ENCODE assay signal across 15 cellular contexts in the genomic region with DNA sequence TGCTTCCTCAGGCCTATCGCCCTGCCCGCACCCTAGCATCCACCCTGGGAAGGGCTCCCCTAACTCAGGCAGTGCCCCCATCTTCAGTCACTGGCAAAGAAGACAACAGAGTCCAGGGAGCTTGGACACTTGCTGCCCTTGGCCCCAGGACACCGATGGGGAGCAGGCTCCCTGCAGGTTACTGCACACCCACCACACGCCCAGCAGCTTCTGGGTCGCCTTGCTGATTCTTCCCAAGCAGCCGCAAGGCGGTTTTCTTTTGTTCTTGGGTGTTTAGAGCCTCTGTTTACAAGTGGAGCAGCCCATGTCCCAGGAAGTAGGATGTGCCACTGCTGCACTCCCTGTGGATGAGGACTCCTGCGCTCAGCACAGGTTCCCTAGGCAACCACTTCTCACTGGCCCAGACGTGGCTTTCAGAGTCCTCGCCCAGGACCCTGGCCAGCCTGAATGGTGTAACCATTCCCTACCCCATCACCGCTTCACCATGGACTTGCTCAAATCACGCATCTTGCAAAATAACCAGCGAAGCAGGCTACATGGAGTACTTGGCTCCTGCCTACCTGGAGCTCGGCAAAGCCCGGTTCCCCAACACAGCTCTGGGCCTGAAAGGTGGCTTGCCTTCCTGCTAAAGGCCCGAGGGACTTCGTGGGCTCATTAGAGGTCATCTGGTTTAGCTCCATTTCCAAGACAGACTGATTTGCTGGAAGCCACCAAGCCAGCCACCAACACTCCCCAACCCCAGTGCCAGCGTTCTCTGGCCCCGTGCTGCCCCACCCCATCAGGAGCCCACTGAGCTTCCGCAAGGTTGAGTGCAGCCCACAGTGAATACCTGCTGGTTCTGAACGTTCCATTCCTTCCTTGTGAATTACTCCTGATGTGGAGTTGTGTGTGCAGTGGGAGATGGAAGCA. TPM values are rescaled to one million over a fixed set of nuclear protein-coding genes. Genes with fewer than 3 reads are reported as not detected.
DNase-seq lines count a peak whose midpoint lies in the region; ATAC-seq, FAIRE-seq and TF ChIP-seq lines count a peak whose summit lies in the region.
"Had no signal": no experiment of that assay in that cellular context is flagged by ENCODE, and none has a peak within 500 bp of the region (broad histone marks: within the 10 kb centered on the region; RNA-seq: fewer than 3 reads in every experiment).

No MANE protein-coding gene starts in this region.

- ATAC-seq in activated naive CD4-positive, alpha-beta T cell treated with anti-CD3 and anti-CD28 coated beads, Interleukin-2, amount 50 U/mL, for 72 hours = no peak
- ATAC-seq in stimulated activated naive B cell treated with anti-CD40 and anti-IgM and Interleukin-4, amounts not matched to agents 10 μg/mL and 1 μg/mL and 100 μg/mL, for 72 hours (replicated peaks) = no peak
- no peak for ATAC-seq in GM19328 (IDR thresholded peaks at IDR 0.05; ENCODE audit: unreplicated experiment)
- ATAC-seq: right cardiac atrium had no signal

- no peak for TF ChIP-seq CTCF in HL-60 (IDR thresholded peaks at IDR 0.05; ENCODE audit: insufficient read depth, low read length)
- TF ChIP-seq CTCF in H1 (IDR thresholded peaks at IDR 0.05; ENCODE audit: control extremely low read depth in 1 of 3, insufficient read depth in 1 of 3, low read depth in 1 of 3, low read length in 3 of 3) = no peak

- no peak overlapping the region for H3K18ac ChIP-seq in H1 (ENCODE audit: extremely low read depth, low read length)

- no peak overlapping the region for H4K5ac ChIP-seq in H1 (ENCODE audit: insufficient read length, low read depth, low read length)

- H2BK12ac ChIP-seq in H1 (ENCODE audit: low read depth, low read length) = no peak overlapping the region

- H3K14ac ChIP-seq in H1 (ENCODE audit: insufficient read length) = no peak overlapping the region

- POLR2A ChIA-PET in H1 (lab: Charles Lee; ENCODE audit: partially characterized antibody) = interaction anchor here (1.7 to 2.1 kb wide), 2 partner anchors 10 to 14 kb away, joined by 5 to 9 read pairs; no protein-coding TSS in a partner anchor

- H3K9me3 Mint-ChIP-seq in activated naive CD4-positive, alpha-beta T cell treated with anti-CD3 and anti-CD28 coated beads, Interleukin-2, amount 50 U/mL, for 72 hours = no peaks in the 10 kb centered on the region
- H3K9me3 Mint-ChIP-seq in stimulated activated naive B cell treated with anti-CD40 and anti-IgM and Interleukin-4, amounts not matched to agents 10 μg/mL and 1 μg/mL and 100 μg/mL, for 72 hours = no peaks in the 10 kb centered on the region
- no peaks in the 10 kb centered on the region for H3K9me3 Mint-ChIP-seq in activated CD4-positive, alpha-beta T cell treated with anti-CD3 and anti-CD28 coated beads, Interleukin-2, amount 10 ng/mL, durations not matched to agents 24 days and 14 days
- H3K9me3 Mint-ChIP-seq: CD8-positive, alpha-beta memory T cell had no signal

- H3K27ac ChIP-seq in HL-60 (replicated peaks) = peak overlapping the region; percentile 10; the same call in 1 of the 2 replicates
- H3K27ac ChIP-seq in H1 (ENCODE audit: low read depth, low read length) = no peak overlapping the region

- H3K23ac ChIP-seq in H1 (ENCODE audit: insufficient read length) = no peak overlapping the region

- peaks cover 0 to 4% (median 0%) of the 10 kb centered on the region in 4 experiments; a peak in 1 of 7 replicates for H3K4me1 ChIP-seq in H1 (replicated peaks in 1 of 4; ENCODE audit: control insufficient read depth in 3 of 4, insufficient read depth in 4 of 4, low read length in 3 of 4)
- H3K4me1 ChIP-seq: breast epithelium had no signal

- no peak for FAIRE-seq in H1 (lab: Jason Lieb, UNC)

- peaks cover 13 to 30% of the 10 kb centered on the region in 2 experiments for H4K20me1 ChIP-seq in H1 (replicated peaks in 1 of 2; ENCODE audit: control insufficient read depth in 1 of 2, insufficient read depth in 2 of 2, low read length in 2 of 2)

- H2BK5ac ChIP-seq in H1 (ENCODE audit: low read depth, low read length) = peak overlapping the region; percentile 60; the same call in 1 of the 2 replicates

- H3K4me3 Mint-ChIP-seq in stimulated activated naive B cell treated with anti-CD40 and anti-IgM and Interleukin-4, amounts not matched to agents 10 μg/mL and 1 μg/mL and 100 μg/mL, for 72 hours = no peak overlapping the region
- no peak overlapping the region for H3K4me3 Mint-ChIP-seq in activated CD4-positive, alpha-beta T cell treated with anti-CD3 and anti-CD28 coated beads, Interleukin-2, amount 10 ng/mL, durations not matched to agents 24 days and 14 days

- peak overlapping the region; percentile 45; the same call in 1 of the 2 replicates for H4K8ac ChIP-seq in H1 (ENCODE audit: extremely low read depth, insufficient read depth, low read length)

- H3K4me3 ChIP-seq in HL-60 (replicated peaks; ENCODE audit: insufficient read depth, low read length) (no peak overlapping the region), H1 (ENCODE audit: extremely low read depth in 1 of 4, insufficient read depth in 2 of 4, low read depth in 3 of 4, low read length in 4 of 4) (no peak overlapping the region)
- H3K4me3 ChIP-seq: breast epithelium had no signal

- CTCF ChIA-PET in H1 (lab: Charles Lee; ENCODE audit: partially characterized antibody) = interaction anchor here (0.7 to 1.6 kb wide), 6 partner anchors 9 to 61 kb away, joined by 3 read pairs; no protein-coding TSS in a partner anchor

- no peaks in the 10 kb centered on the region for H3K9me3 ChIP-seq in H1 (ENCODE audit: insufficient read depth in 2 of 2, low read depth in 1 of 2, low read length in 1 of 2)
- H3K9me3 ChIP-seq: breast epithelium had no signal

- peaks cover 9 to 28% (median 18%) of the 10 kb centered on the region in 4 experiments for H3K36me3 ChIP-seq in H1 (ENCODE audit: control insufficient read depth in 2 of 4, insufficient read depth in 4 of 4, low read length in 3 of 4)

- H3K27me3 Mint-ChIP-seq in stimulated activated naive B cell treated with anti-CD40 and anti-IgM and Interleukin-4, amounts not matched to agents 10 μg/mL and 1 μg/mL and 100 μg/mL, for 72 hours = no peaks in the 10 kb centered on the region
- H3K27me3 Mint-ChIP-seq in activated CD4-positive, alpha-beta T cell treated with anti-CD3 and anti-CD28 coated beads, Interleukin-2, amount 10 ng/mL, durations not matched to agents 24 days and 14 days = no peaks in the 10 kb centered on the region

- H2BK120ac ChIP-seq in H1 (replicated peaks; ENCODE audit: low read depth, low read length) = no peak overlapping the region

- no peaks in the 10 kb centered on the region for H3K23me2 ChIP-seq in H1 (ENCODE audit: low read depth, low read length)

- intact Hi-C loops in activated CD4-positive, alpha-beta T cell treated with anti-CD3 and anti-CD28 coated beads, Interleukin-2, amount 10 ng/mL, durations not matched to agents 24 days and 14 days (cut with micrococcal nuclease) = no loop called here

- no peak for TF ChIP-seq RAD21 in H1 (IDR thresholded peaks at IDR 0.05 in 1 of 2, conservative IDR thresholded peaks at IDR 0.05 in 1 of 2; ENCODE audit: low read depth in 2 of 2, low read length in 2 of 2)

- TF ChIP-seq POLR2A in H1 (IDR thresholded peaks at IDR 0.05; ENCODE audit: control extremely low read depth in 1 of 2, low read depth in 2 of 2, low read length in 2 of 2) = no peak

- WGBS in H1 (ENCODE audit: extremely low coverage in 1 of 2, insufficient coverage in 1 of 2, insufficient read length in 1 of 2, insufficient replicate concordance in 2 of 2, low coverage in 1 of 2, low lambda C conversion rate in 2 of 2, missing lambda C conversion rate in 1 of 2), 2 experiments = 92% methylated on average over 21 of the region's 21 CpGs; no CpG with 5 or more reads in 1 of the 2 experiments

- H2AFZ ChIP-seq in H1 (ENCODE audit: low read length) = no peak overlapping the region

- peak overlapping the region; percentile 51 to 65 for H3K27ac Mint-ChIP-seq in activated naive CD4-positive, alpha-beta T cell treated with anti-CD3 and anti-CD28 coated beads, Interleukin-2, amount 50 U/mL, for 72 hours
- H3K27ac Mint-ChIP-seq in stimulated activated naive B cell treated with anti-CD40 and anti-IgM and Interleukin-4, amounts not matched to agents 10 μg/mL and 1 μg/mL and 100 μg/mL, for 72 hours = peak overlapping the region; percentile 84
- H3K27ac Mint-ChIP-seq in activated CD4-positive, alpha-beta T cell treated with anti-CD3 and anti-CD28 coated beads, Interleukin-2, amount 10 ng/mL, durations not matched to agents 24 days and 14 days = no peak overlapping the region

- H2BK20ac ChIP-seq in H1 (ENCODE audit: low read length) = no peak overlapping the region

- TF ChIP-seq EP300 in H1 (IDR thresholded peaks at IDR 0.05; ENCODE audit: borderline replicate concordance in 1 of 2, low read depth in 2 of 2, low read length in 2 of 2) = no peak

- H3K4me1 Mint-ChIP-seq in stimulated activated naive B cell treated with anti-CD40 and anti-IgM and Interleukin-4, amounts not matched to agents 10 μg/mL and 1 μg/mL and 100 μg/mL, for 72 hours = peaks cover 4 to 30% of the 10 kb centered on the region in 2 donors
- peaks cover 19% of the 10 kb centered on the region for H3K4me1 Mint-ChIP-seq in activated CD4-positive, alpha-beta T cell treated with anti-CD3 and anti-CD28 coated beads, Interleukin-2, amount 10 ng/mL, durations not matched to agents 24 days and 14 days

- peaks cover 0 to 40% of the 10 kb centered on the region in 2 experiments; a peak in 2 of 4 replicates for H3K79me2 ChIP-seq in H1 (ENCODE audit: control insufficient read depth in 1 of 2, insufficient read depth in 2 of 2, low read length in 2 of 2)

- no peak overlapping the region for H2AK5ac ChIP-seq in H1 (ENCODE audit: low read depth, low read length)

- no peaks in the 10 kb centered on the region for H3K36me3 Mint-ChIP-seq in activated naive CD4-positive, alpha-beta T cell treated with anti-CD3 and anti-CD28 coated beads, Interleukin-2, amount 50 U/mL, for 72 hours
- H3K36me3 Mint-ChIP-seq in stimulated activated naive B cell treated with anti-CD40 and anti-IgM and Interleukin-4, amounts not matched to agents 10 μg/mL and 1 μg/mL and 100 μg/mL, for 72 hours = peaks cover 26 to 67% of the 10 kb centered on the region in 2 donors
- peaks cover 34% of the 10 kb centered on the region for H3K36me3 Mint-ChIP-seq in activated CD4-positive, alpha-beta T cell treated with anti-CD3 and anti-CD28 coated beads, Interleukin-2, amount 10 ng/mL, durations not matched to agents 24 days and 14 days (ENCODE audit: low read depth)

- no peak overlapping the region for H3K4ac ChIP-seq in H1 (replicated peaks; ENCODE audit: insufficient read length, low read depth, low read length)

- peaks cover 14% of the 10 kb centered on the region for H3K79me1 ChIP-seq in H1 (ENCODE audit: low read depth, low read length)

- H3K9ac ChIP-seq in H1 (replicated peaks in 1 of 4; ENCODE audit: extremely low read depth in 1 of 4, low read depth in 3 of 4, low read length in 3 of 4) = no peak overlapping the region

- H3K27me3 ChIP-seq in HL-60 (ENCODE audit: insufficient read depth, poor library complexity, severe bottlenecking) (no peaks in the 10 kb centered on the region), H1 (replicated peaks in 1 of 4; ENCODE audit: control insufficient read depth in 3 of 4, extremely low read depth in 1 of 4, insufficient read depth in 3 of 4, low read length in 3 of 4) (no peaks in the 10 kb centered on the region)
- H3K27me3 ChIP-seq: breast epithelium had no signal

- no peak overlapping the region for H3K4me2 ChIP-seq in H1 (ENCODE audit: insufficient read depth in 1 of 2, low read depth in 2 of 2, low read length in 2 of 2)

- no peak overlapping the region for H4K91ac ChIP-seq in H1 (replicated peaks; ENCODE audit: insufficient read length, low read length)

- no peak for DNase-seq in activated naive CD4-positive, alpha-beta T cell treated with anti-CD3 and anti-CD28 coated beads, Interleukin-2, amount 50 U/mL, for 72 hours (ENCODE audit: low spot score in 2 of 2)
- no peak for DNase-seq in activated naive CD4-positive, alpha-beta T cell treated with anti-CD3 and anti-CD28 coated beads, Interleukin-2, amount 50 U/mL, for 16 hours
- DNase-seq in HL-60 (ENCODE audit: low read depth in 1 of 2, low spot score in 1 of 2) = no peak
- no peak for DNase-seq in H1 (ENCODE audit: low read depth in 1 of 2, low spot score in 2 of 2)
- DNase-seq in stimulated activated naive B cell treated with anti-CD40 and anti-IgM and Interleukin-4, amounts not matched to agents 10 μg/mL and 1 μg/mL and 100 μg/mL, for 72 hours = no peak
- DNase-seq in NCI-H1694 treated with DMSO at 0.1 percent for 48 hours (lab: John Stamatoyannopoulos, UW) = no peak
- DNase-seq in activated CD4-positive, alpha-beta T cell treated with anti-CD3 and anti-CD28 coated beads, Interleukin-2, amount 10 ng/mL, durations not matched to agents 24 days and 14 days = no peak
- DNase-seq: activated T-cell treated with anti-CD3 and anti-CD28 coated beads, Interleukin-2, amount 50 U/mL, for 1 hour; CD8-positive, alpha-beta memory T cell; KBM-7; NCI-H2029; NCI-H510A treated with DMSO at 0.1 percent for 48 hours had no signal

- H2BK15ac ChIP-seq in H1 (ENCODE audit: low read length) = no peak overlapping the region

- no peak overlapping the region for H3K56ac ChIP-seq in H1 (replicated peaks; ENCODE audit: insufficient read length, low read depth, low read length)

RNA-seq across cellular contexts. Expression of a gene that starts 60.0 kb away (rescaled TPM):
- total RNA-seq in activated naive CD4-positive, alpha-beta T cell treated with anti-CD3 and anti-CD28 coated beads, Interleukin-2, amount 50 U/mL, for 72 hours = 100 to 1,000 TPM; 158 to 167 TPM
- total RNA-seq in H1 (2021; fragmentation: NEBNext Ultra II Directional; extraction: Animal tissue kit (Norgen Biotek cat#: 25700)) = 219 and 222 TPM in 2 replicates
- polyA plus RNA-seq in H1 (2011; rRNA removed) = 213 and 357 TPM in 2 replicates
- 297 TPM for polyA plus RNA-seq in H1 (2011; cell fraction: cytosol; rRNA removed)
- polyA plus RNA-seq in H1 (2011; cell fraction: nucleus; rRNA removed) = 129 TPM
- 339 to 357 TPM (median 351 TPM) in 4 replicates for polyA plus RNA-seq in H1 (2012, experiment 1 of 2)
- polyA plus RNA-seq in H1 (2012, experiment 2 of 2) = 227 TPM
- polyA plus RNA-seq in H1 (2013, experiment 1 of 2) = 173 TPM
- 175 TPM for polyA plus RNA-seq in H1 (2013, experiment 2 of 2)
- polyA minus RNA-seq in H1 (2011; rRNA and poly(A)+ RNA removed) = 273 and 298 TPM in 2 replicates
- 106 TPM for polyA minus RNA-seq in H1 (2011; cell fraction: cytosol; rRNA and poly(A)+ RNA removed)
- polyA minus RNA-seq in H1 (2011; cell fraction: nucleus; rRNA and poly(A)+ RNA removed) = 89.9 TPM
- total RNA-seq in activated CD4-positive, alpha-beta T cell treated with anti-CD3 and anti-CD28 coated beads, Interleukin-2, amount 10 ng/mL, durations not matched to agents 24 days and 14 days = 223 and 225 TPM in 2 replicates
